In genomic region chr7:55156919-55157318, GRCh38 we compare ENCODE assay signal across 19 cellular contexts.
DNase-seq lines count a peak whose midpoint lies in the region; ATAC-seq and TF ChIP-seq lines count a peak whose summit lies in the region.
"Had no signal": no experiment of that assay in that cellular context is flagged by ENCODE, and none has a peak within 500 bp of the region (broad histone marks: within the 10 kb centered on the region; RNA-seq: fewer than 3 reads in every experiment).

No MANE protein-coding gene starts in this region.

- H3K9me3 ChIP-seq in IMR-90 (ENCODE audit: control insufficient read depth, insufficient read depth, low read length) = no peaks in the 10 kb centered on the region
- no peaks in the 10 kb centered on the region for H3K9me3 ChIP-seq in spleen
- H3K9me3 ChIP-seq: esophagus muscularis mucosa had no signal

- peak overlapping the region; percentile 63 for H2BK5ac ChIP-seq in IMR-90 (ENCODE audit: low read depth, low read length, poor library complexity, severe bottlenecking)

- POLR2A ChIA-PET in IMR-90 (lab: Charles Lee; ENCODE audit: unreplicated experiment) = no interaction called here

- H3K79me1 ChIP-seq in IMR-90 (ENCODE audit: low read depth in 1 of 2, low read length in 2 of 2) = peaks cover 23 to 80% of the 10 kb centered on the region in 2 experiments

- dilution Hi-C loops in IMR-90 (cut with HindIII; ENCODE audit: low sequenced_read_pairs, unreplicated experiment) = no loop called here

- in situ Hi-C loops in IMR-90 (cut with MboI; ENCODE audit: low sequenced_read_pairs) = loop anchor here (25.0 kb wide), 1 partner anchor 370 kb away; no protein-coding TSS in a partner anchor

- H3K4ac ChIP-seq in IMR-90 (ENCODE audit: low read depth, low read length) = peak overlapping the region; percentile 55

- H3K4me1 ChIP-seq in IMR-90 (ENCODE audit: control insufficient read depth, insufficient read depth, low read length) (peaks cover 25% of the 10 kb centered on the region), spleen (no peaks in the 10 kb centered on the region)

- H3K23ac ChIP-seq in IMR-90 (ENCODE audit: low read depth, low read length) = no peak overlapping the region

- H2BK15ac ChIP-seq in IMR-90 (ENCODE audit: low read depth, low read length) = no peak overlapping the region

- ATAC-seq in IMR-90 (ENCODE audit: low read depth) = no peak
- ATAC-seq in GM18505 (IDR thresholded peaks at IDR 0.05; ENCODE audit: unreplicated experiment) = no peak
- ATAC-seq: activated CD4-positive, CD25-positive, alpha-beta regulatory T cell treated with anti-CD3 and anti-CD28 coated beads, Interleukin-2, amount 50 U/mL, for 24 hours; natural killer cell; stimulated activated naive CD8-positive, alpha-beta T cell treated with anti-CD3 and anti-CD28 coated beads, Interleukin-15, Interleukin-2, amounts not matched to agents 100 U/mL and 50 U/mL, for 24 hours had no signal

- 12% methylated on average over 3 of the region's 11 CpGs; no CpG with 5 or more reads in 1 of the 2 experiments for WGBS in IMR-90 (ENCODE audit: extremely low coverage in 2 of 2, insufficient read length in 1 of 2), 2 experiments
- 52 to 60% (median 54%) methylated on average over 11 of the region's 11 CpGs for WGBS in spleen, 5 donors

- TF ChIP-seq CTCF in IMR-90 (conservative IDR thresholded peaks at IDR 0.05; ENCODE audit: low read depth, low read length) (no peak), choroid plexus epithelial cell (conservative IDR thresholded peaks at IDR 0.05; ENCODE audit: low read depth, low read length) (peak; percentile 17), spleen (IDR thresholded peaks at IDR 0.05 in 8 of 11, conservative IDR thresholded peaks at IDR 0.05 in 3 of 11) (no peak)

- CTCF ChIA-PET in IMR-90 (lab: Yijun Ruan, JAX) = no interaction called here

- no peak overlapping the region for H4K5ac ChIP-seq in IMR-90 (ENCODE audit: low read depth, low read length)

- H3K14ac ChIP-seq in IMR-90 (replicated peaks; ENCODE audit: low read depth, low read length) = no peak overlapping the region; the same call in 1 of the 2 replicates

- peak overlapping the region; percentile 45; the same call in 1 of the 2 replicates for H2BK120ac ChIP-seq in IMR-90 (ENCODE audit: low read depth, low read length)

- no peak for DNase-seq in IMR-90
- peak; percentile 45 for DNase-seq in choroid plexus epithelial cell (ENCODE audit: low read depth)
- peak; percentile 84 for DNase-seq in left kidney (ENCODE audit: low read depth, low spot score)
- peak; percentile 36 for DNase-seq in spleen
- DNase-seq in effector CD8-positive, alpha-beta T cell (lab: John Stamatoyannopoulos, UW) = no peak
- no peak for DNase-seq in NCI-H2171 treated with DMSO at 0.1 percent for 48 hours (lab: John Stamatoyannopoulos, UW)
- DNase-seq: CD4-positive, alpha-beta memory T cell; DND-41; mesenchymal stem cell; natural killer cell; NCI-H2029 treated with DMSO at 0.1 percent for 48 hours; NCI-H524; SIG-M5; stimulated activated naive CD8-positive, alpha-beta T cell treated with anti-CD3 and anti-CD28 coated beads, Interleukin-15, Interleukin-2, amounts not matched to agents 100 U/mL and 50 U/mL, for 24 hours; trophoblast cell had no signal

- peak overlapping the region; percentile 51 to 70 for H4K8ac ChIP-seq in IMR-90 (ENCODE audit: low read depth in 2 of 2, low read length in 2 of 2)

- H2AK9ac ChIP-seq in IMR-90 (replicated peaks; ENCODE audit: low read depth, low read length, poor library complexity) = no peak overlapping the region

- H3K9ac ChIP-seq in IMR-90 (ENCODE audit: low read depth, low read length) = no peak overlapping the region

- H2BK20ac ChIP-seq in IMR-90 (ENCODE audit: low read depth, low read length) = peak overlapping the region; percentile 51; the same call in 1 of the 2 replicates

- no peak for TF ChIP-seq POLR2A in IMR-90 (IDR thresholded peaks at IDR 0.05; ENCODE audit: low read depth, low read length)
- TF ChIP-seq POLR2A in spleen (IDR thresholded peaks at IDR 0.05) = no peak
- TF ChIP-seq POLR2A in GM18505 (IDR thresholded peaks at IDR 0.05; ENCODE audit: borderline replicate concordance, extremely low read depth, insufficient read depth, insufficient read length) = no peak

- H3K27me3 ChIP-seq in IMR-90 (ENCODE audit: control insufficient read depth, insufficient read depth, low read length) = no peaks in the 10 kb centered on the region
- H3K27me3 ChIP-seq in spleen (replicated peaks in 1 of 7) = no peaks in the 10 kb centered on the region
- H3K27me3 ChIP-seq: cardiac muscle cell, esophagus muscularis mucosa had no signal

- no TSS peak for BruUV-seq in IMR-90 (replicated peaks; lab: Mats Ljungman, UMichigan)

- H3K4me2 ChIP-seq in IMR-90 (ENCODE audit: low read depth, low read length) = no peak overlapping the region

- intact Hi-C loops in IMR-90 (cut with micrococcal nuclease) (loop anchor here (5.0 kb wide), 1 partner anchor 100 kb away; no protein-coding TSS in a partner anchor), spleen (cut with DNase I; ENCODE audit: low total_unique reads) (no loop called here)

- peak overlapping the region; percentile 38; the same call in 1 of the 2 replicates for H2AK5ac ChIP-seq in IMR-90 (ENCODE audit: low read depth, low read length)

- no peak overlapping the region for H3K56ac ChIP-seq in IMR-90 (ENCODE audit: extremely low read depth, insufficient read depth, low read length)

- H3K27ac ChIP-seq in IMR-90 (ENCODE audit: insufficient read depth, low read length) = peak overlapping the region; percentile 59
- H3K27ac ChIP-seq in spleen = no peak overlapping the region
- H3K27ac ChIP-seq: cardiac muscle cell had no signal

- TF ChIP-seq RAD21 in IMR-90 (IDR thresholded peaks at IDR 0.05; ENCODE audit: low read length) = no peak

- peaks cover 15% of the 10 kb centered on the region for H3K9me1 ChIP-seq in IMR-90 (ENCODE audit: insufficient read depth, low read length)

- H2AFZ ChIP-seq in IMR-90 (replicated peaks; ENCODE audit: low read length, poor library complexity) = no peak overlapping the region

- peak overlapping the region; percentile 40 for H4K91ac ChIP-seq in IMR-90 (ENCODE audit: insufficient read depth, low read depth, low read length)

- peak overlapping the region; percentile 10; the same call in 1 of the 2 replicates for H3K18ac ChIP-seq in IMR-90 (ENCODE audit: low read depth, low read length)

- peaks cover 3% of the 10 kb centered on the region; the same call in 1 of the 2 replicates for H4K20me1 ChIP-seq in IMR-90 (ENCODE audit: insufficient read depth, low read length)

- H3K4me3 ChIP-seq in IMR-90 (ENCODE audit: insufficient read depth, low read depth, low read length) = no peak overlapping the region
- H3K4me3 ChIP-seq in choroid plexus epithelial cell (ENCODE audit: low read depth, low read length) = peak overlapping the region; percentile 8
- no peak overlapping the region for H3K4me3 ChIP-seq in spleen
- H3K4me3 ChIP-seq: cardiac muscle cell, esophagus muscularis mucosa had no signal

- peaks cover 75% of the 10 kb centered on the region for H3K36me3 ChIP-seq in IMR-90 (ENCODE audit: control insufficient read depth, insufficient read depth, low read length)
- peaks cover 0 to 82% (median 2%) of the 10 kb centered on the region in 6 donors for H3K36me3 ChIP-seq in spleen
- H3K36me3 ChIP-seq: cardiac muscle cell had no signal

TF ChIP-seq in IMR-90, 13 proteins besides CTCF, POLR2A, EP300 and RAD21:
- no peak for TF ChIP-seq FOS (IDR thresholded peaks at IDR 0.05; ENCODE audit: low read depth, low read length)

Comparison
In these comparisons a context has a peak if more than half of its experiments do, and no peak if none do; other contexts are left out.
1. DNase-seq: peak in choroid plexus epithelial cell (single experiment), left kidney (single experiment) and spleen (single experiment); none in IMR-90 (single experiment), effector CD8-positive, alpha-beta T cell (single experiment) and NCI-H2171 treated with DMSO at 0.1 percent for 48 hours (single experiment).